Comparison of ENCODE assay signal across 1 cellular context in the genomic region with DNA sequence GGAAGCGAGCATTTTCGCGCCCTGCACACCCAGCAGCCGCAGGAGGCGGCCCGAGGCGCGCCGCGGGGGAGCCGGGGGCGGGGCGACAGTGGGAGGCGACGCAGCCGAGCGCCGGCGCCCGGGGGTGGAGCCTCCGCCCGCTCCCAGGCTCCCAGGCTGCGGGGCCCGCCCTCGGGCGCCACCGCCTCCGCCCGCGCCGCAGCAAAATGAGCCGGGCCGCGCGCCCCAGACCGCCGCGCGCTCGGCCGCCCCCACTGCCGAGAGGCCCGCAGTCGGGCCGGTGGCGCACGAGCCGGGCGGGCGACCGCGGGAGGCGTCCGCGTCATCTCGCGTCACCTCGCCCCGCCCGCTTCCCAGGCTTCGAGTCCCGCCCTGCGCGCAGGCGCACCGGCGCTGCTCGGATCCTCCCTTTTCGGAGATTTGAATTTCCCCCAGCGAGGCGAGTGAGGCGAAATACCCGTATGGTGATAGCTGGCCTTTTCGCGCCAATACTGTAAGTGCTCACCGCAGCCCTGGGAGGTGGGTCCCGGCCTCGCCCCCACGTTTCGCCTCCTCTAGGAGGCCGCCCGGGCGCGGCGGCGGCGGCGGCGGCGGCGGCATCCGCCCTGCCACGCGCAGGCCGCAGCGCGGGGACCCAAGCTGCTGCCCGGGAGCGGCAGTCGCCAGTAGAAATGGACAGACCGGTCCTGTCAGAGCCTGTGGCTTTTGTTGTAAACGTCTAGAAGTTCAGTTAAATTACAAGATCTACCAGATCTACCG.
TF ChIP-seq lines count a peak whose summit lies in the region.

A gene with protein sequence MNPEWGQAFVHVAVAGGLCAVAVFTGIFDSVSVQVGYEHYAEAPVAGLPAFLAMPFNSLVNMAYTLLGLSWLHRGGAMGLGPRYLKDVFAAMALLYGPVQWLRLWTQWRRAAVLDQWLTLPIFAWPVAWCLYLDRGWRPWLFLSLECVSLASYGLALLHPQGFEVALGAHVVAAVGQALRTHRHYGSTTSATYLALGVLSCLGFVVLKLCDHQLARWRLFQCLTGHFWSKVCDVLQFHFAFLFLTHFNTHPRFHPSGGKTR (plus strand): TSS at position 387 of the 759 bp plus-strand sequence. CDS start 9,309 bp downstream, outside the sequence.

TF ChIP-seq in HEK293, 187 proteins besides CTCF, POLR2A, EP300 and RAD21 (continued from another document):
- TF ChIP-seq, protein P1, sequence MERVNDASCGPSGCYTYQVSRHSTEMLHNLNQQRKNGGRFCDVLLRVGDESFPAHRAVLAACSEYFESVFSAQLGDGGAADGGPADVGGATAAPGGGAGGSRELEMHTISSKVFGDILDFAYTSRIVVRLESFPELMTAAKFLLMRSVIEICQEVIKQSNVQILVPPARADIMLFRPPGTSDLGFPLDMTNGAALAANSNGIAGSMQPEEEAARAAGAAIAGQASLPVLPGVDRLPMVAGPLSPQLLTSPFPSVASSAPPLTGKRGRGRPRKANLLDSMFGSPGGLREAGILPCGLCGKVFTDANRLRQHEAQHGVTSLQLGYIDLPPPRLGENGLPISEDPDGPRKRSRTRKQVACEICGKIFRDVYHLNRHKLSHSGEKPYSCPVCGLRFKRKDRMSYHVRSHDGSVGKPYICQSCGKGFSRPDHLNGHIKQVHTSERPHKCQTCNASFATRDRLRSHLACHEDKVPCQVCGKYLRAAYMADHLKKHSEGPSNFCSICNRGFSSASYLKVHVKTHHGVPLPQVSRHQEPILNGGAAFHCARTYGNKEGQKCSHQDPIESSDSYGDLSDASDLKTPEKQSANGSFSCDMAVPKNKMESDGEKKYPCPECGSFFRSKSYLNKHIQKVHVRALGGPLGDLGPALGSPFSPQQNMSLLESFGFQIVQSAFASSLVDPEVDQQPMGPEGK (tag by site-specific recombination; IDR thresholded peaks at IDR 0.05), result peak; percentile 34
- TF ChIP-seq GLIS1 (tag by site-specific recombination; IDR thresholded peaks at IDR 0.05), result peak; percentile 89
- TF ChIP-seq, protein P2, sequence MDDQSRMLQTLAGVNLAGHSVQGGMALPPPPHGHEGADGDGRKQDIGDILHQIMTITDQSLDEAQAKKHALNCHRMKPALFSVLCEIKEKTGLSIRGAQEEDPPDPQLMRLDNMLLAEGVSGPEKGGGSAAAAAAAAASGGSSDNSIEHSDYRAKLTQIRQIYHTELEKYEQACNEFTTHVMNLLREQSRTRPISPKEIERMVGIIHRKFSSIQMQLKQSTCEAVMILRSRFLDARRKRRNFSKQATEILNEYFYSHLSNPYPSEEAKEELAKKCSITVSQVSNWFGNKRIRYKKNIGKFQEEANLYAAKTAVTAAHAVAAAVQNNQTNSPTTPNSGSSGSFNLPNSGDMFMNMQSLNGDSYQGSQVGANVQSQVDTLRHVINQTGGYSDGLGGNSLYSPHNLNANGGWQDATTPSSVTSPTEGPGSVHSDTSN (CRISPR knock-in tag; IDR thresholded peaks at IDR 0.05), result peak; percentile 61; the same call in 1 of the 2 replicates
- no peak for TF ChIP-seq ZNF138 (tag by site-specific recombination; IDR thresholded peaks at IDR 0.05; ENCODE audit: borderline replicate concordance)
- TF ChIP-seq KLF10 (tag by site-specific recombination; IDR thresholded peaks at IDR 0.05), result peak; percentile 38; the same call in 1 of the 2 replicates
- no peak for TF ChIP-seq ZSCAN16 (tag by site-specific recombination; IDR thresholded peaks at IDR 0.05)
- TF ChIP-seq WT1 (tag by site-specific recombination; IDR thresholded peaks at IDR 0.05), result peak; percentile 28; the same call in 1 of the 2 replicates
- no peak for TF ChIP-seq SETDB1 (IDR thresholded peaks at IDR 0.05; ENCODE audit: insufficient read length, low read length)
- 0 out of 2 replicates have a peak, but pooled peaks have one; percentile 52 for TF ChIP-seq ZSCAN30 (tag by site-specific recombination; IDR thresholded peaks at IDR 0.05)
- TF ChIP-seq, protein P3, sequence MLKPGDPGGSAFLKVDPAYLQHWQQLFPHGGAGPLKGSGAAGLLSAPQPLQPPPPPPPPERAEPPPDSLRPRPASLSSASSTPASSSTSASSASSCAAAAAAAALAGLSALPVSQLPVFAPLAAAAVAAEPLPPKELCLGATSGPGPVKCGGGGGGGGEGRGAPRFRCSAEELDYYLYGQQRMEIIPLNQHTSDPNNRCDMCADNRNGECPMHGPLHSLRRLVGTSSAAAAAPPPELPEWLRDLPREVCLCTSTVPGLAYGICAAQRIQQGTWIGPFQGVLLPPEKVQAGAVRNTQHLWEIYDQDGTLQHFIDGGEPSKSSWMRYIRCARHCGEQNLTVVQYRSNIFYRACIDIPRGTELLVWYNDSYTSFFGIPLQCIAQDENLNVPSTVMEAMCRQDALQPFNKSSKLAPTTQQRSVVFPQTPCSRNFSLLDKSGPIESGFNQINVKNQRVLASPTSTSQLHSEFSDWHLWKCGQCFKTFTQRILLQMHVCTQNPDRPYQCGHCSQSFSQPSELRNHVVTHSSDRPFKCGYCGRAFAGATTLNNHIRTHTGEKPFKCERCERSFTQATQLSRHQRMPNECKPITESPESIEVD (tag by site-specific recombination; IDR thresholded peaks at IDR 0.05), result no peak
- TF ChIP-seq, protein P4, sequence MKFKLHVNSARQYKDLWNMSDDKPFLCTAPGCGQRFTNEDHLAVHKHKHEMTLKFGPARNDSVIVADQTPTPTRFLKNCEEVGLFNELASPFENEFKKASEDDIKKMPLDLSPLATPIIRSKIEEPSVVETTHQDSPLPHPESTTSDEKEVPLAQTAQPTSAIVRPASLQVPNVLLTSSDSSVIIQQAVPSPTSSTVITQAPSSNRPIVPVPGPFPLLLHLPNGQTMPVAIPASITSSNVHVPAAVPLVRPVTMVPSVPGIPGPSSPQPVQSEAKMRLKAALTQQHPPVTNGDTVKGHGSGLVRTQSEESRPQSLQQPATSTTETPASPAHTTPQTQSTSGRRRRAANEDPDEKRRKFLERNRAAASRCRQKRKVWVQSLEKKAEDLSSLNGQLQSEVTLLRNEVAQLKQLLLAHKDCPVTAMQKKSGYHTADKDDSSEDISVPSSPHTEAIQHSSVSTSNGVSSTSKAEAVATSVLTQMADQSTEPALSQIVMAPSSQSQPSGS (tag by site-specific recombination; IDR thresholded peaks at IDR 0.05; ENCODE audit: low read depth), result no peak
- peak; percentile 71 for TF ChIP-seq ZNF37A (tag by site-specific recombination; IDR thresholded peaks at IDR 0.05)
- peak; percentile 42 for TF ChIP-seq SP3 (tag by site-specific recombination; IDR thresholded peaks at IDR 0.05)
- TF ChIP-seq KLF8 (tag by site-specific recombination; IDR thresholded peaks at IDR 0.05), result peak; percentile 71
- peak; percentile 37; the same call in 1 of the 2 replicates for TF ChIP-seq PRDM1 (tag by site-specific recombination; IDR thresholded peaks at IDR 0.05)
- 0 out of 2 replicates have a peak, but pooled peaks have one; percentile 50 for TF ChIP-seq TCF7L2 (IDR thresholded peaks at IDR 0.05; ENCODE audit: borderline replicate concordance, low read depth, low read length)
- TF ChIP-seq KLF9 (tag by site-specific recombination; IDR thresholded peaks at IDR 0.05; ENCODE audit: low read depth), result 0 out of 2 replicates have a peak, but pooled peaks have one; percentile 18
- peak; percentile 64; the same call in 1 of the 2 replicates for TF ChIP-seq ZNF561 (tag by site-specific recombination; IDR thresholded peaks at IDR 0.05; ENCODE audit: borderline replicate concordance)
- TF ChIP-seq FEZF1 (tag by site-specific recombination; IDR thresholded peaks at IDR 0.05), result peak; percentile 80
- 0 out of 2 replicates have a peak, but pooled peaks have one; percentile 21 for TF ChIP-seq IKZF3 (tag by site-specific recombination; IDR thresholded peaks at IDR 0.05)
TF ChIP-seq in HEK293: peak in this region for 27.
